14 cellular contexts compared by ENCODE assay signal in genomic region chr6:5778317-5778857, GRCh38.
A peak's percentile ranks its signal among the peaks of the same experiment; 100 is the strongest.
DNase-seq lines count a peak whose midpoint lies in the region; ATAC-seq and TF ChIP-seq lines count a peak whose summit lies in the region.
"Had no signal": no experiment of that assay in that cellular context is flagged by ENCODE, and none has a peak within 500 bp of the region (broad histone marks: within the 10 kb centered on the region; RNA-seq: fewer than 3 reads in every experiment).

No MANE protein-coding gene starts in this region.

- CTCF ChIA-PET in CD4-positive, alpha-beta memory T cell (lab: Charles Lee; ENCODE audit: partially characterized antibody), result no interaction called here

- peak overlapping the region; percentile 70 for H3K4me2 ChIP-seq in Karpas-422 (ENCODE audit: low read depth, low read length, poor library complexity, severe bottlenecking)

- no peak overlapping the region for H3K4me3 Mint-ChIP-seq in CD4-positive, alpha-beta memory T cell
- H3K4me3 Mint-ChIP-seq in endodermal cell, result no peak overlapping the region
- H3K4me3 Mint-ChIP-seq: stimulated activated effector memory CD8-positive, alpha-beta T cell treated with anti-CD3 and anti-CD28 coated beads, Interleukin-12 subunit alpha, Interleukin-12 subunit beta, amount 100 ng/mL, for 72 hours had no signal

- peak overlapping the region in 1 of 7 donors; percentile 8 for H3K27ac Mint-ChIP-seq in CD4-positive, alpha-beta memory T cell
- no peak overlapping the region for H3K27ac Mint-ChIP-seq in endodermal cell
- H3K27ac Mint-ChIP-seq: stimulated activated effector memory CD8-positive, alpha-beta T cell treated with anti-CD3 and anti-CD28 coated beads, Interleukin-12 subunit alpha, Interleukin-12 subunit beta, amount 100 ng/mL, for 72 hours had no signal

- no peaks in the 10 kb centered on the region for H3K9me3 ChIP-seq in Karpas-422 (ENCODE audit: low read length)
- no peaks in the 10 kb centered on the region for H3K9me3 ChIP-seq in CD4-positive, alpha-beta memory T cell (ENCODE audit: control insufficient read depth in 1 of 2, low read length in 2 of 2)
- no peaks in the 10 kb centered on the region for H3K9me3 ChIP-seq in endodermal cell (ENCODE audit: control insufficient read depth, low read length)

- H3K9ac ChIP-seq in Karpas-422 (ENCODE audit: low read length) (peak overlapping the region; percentile 68), endodermal cell (ENCODE audit: extremely low read depth, low read length, poor library complexity, severe bottlenecking) (no peak overlapping the region)

- no peaks in the 10 kb centered on the region for H3K27me3 Mint-ChIP-seq in CD4-positive, alpha-beta memory T cell
- no peaks in the 10 kb centered on the region for H3K27me3 Mint-ChIP-seq in endodermal cell (ENCODE audit: insufficient read depth)

- no peaks in the 10 kb centered on the region for H3K27me3 ChIP-seq in Karpas-422 (ENCODE audit: low read length)
- no peaks in the 10 kb centered on the region for H3K27me3 ChIP-seq in CD4-positive, alpha-beta memory T cell (ENCODE audit: insufficient read depth, low read length)
- no peaks in the 10 kb centered on the region for H3K27me3 ChIP-seq in endodermal cell (ENCODE audit: control insufficient read depth, insufficient read depth, low read length, poor library complexity, severe bottlenecking)

- WGBS in endodermal cell (ENCODE audit: insufficient coverage in 1 of 2, insufficient read length in 1 of 2), 2 experiments, result 91 to 94% methylated on average over 6 to 7 of the region's 7 CpGs

- H3K9me3 Mint-ChIP-seq in CD4-positive, alpha-beta memory T cell, result peaks cover 0 to 2% (median 0%) of the 10 kb centered on the region in 8 donors
- no peaks in the 10 kb centered on the region for H3K9me3 Mint-ChIP-seq in endodermal cell
- H3K9me3 Mint-ChIP-seq: stimulated activated effector memory CD8-positive, alpha-beta T cell treated with anti-CD3 and anti-CD28 coated beads, Interleukin-12 subunit alpha, Interleukin-12 subunit beta, amount 100 ng/mL, for 72 hours had no signal

- peak overlapping the region; percentile 48; the same call in 1 of the 2 replicates for H3K4me3 ChIP-seq in Karpas-422 (ENCODE audit: low read length)
- no peak overlapping the region for H3K4me3 ChIP-seq in CD4-positive, alpha-beta memory T cell (ENCODE audit: low read length in 2 of 2)
- no peak overlapping the region for H3K4me3 ChIP-seq in endodermal cell (ENCODE audit: low read length)

- H3K4me1 Mint-ChIP-seq in CD4-positive, alpha-beta memory T cell, result peaks cover 0 to 2% (median under 1%) of the 10 kb centered on the region in 4 donors
- H3K4me1 Mint-ChIP-seq in endodermal cell, result peaks cover 4% of the 10 kb centered on the region
- H3K4me1 Mint-ChIP-seq: stimulated activated effector memory CD8-positive, alpha-beta T cell treated with anti-CD3 and anti-CD28 coated beads, Interleukin-12 subunit alpha, Interleukin-12 subunit beta, amount 100 ng/mL, for 72 hours had no signal

- H3K36me3 ChIP-seq in Karpas-422 (ENCODE audit: insufficient read depth, low read length) (no peaks in the 10 kb centered on the region), endodermal cell (ENCODE audit: control insufficient read depth, insufficient read depth, low read length) (no peaks in the 10 kb centered on the region)
- H3K36me3 ChIP-seq in CD4-positive, alpha-beta memory T cell (ENCODE audit: insufficient read depth, low read length), result no peaks in the 10 kb centered on the region

- H3K36me3 Mint-ChIP-seq in CD4-positive, alpha-beta memory T cell, result peaks cover 8 to 34% of the 10 kb centered on the region in 2 donors
- peaks cover 5% of the 10 kb centered on the region for H3K36me3 Mint-ChIP-seq in endodermal cell (ENCODE audit: low read depth)

- H2AFZ ChIP-seq in Karpas-422 (ENCODE audit: low read length), result no peak overlapping the region

- ATAC-seq in GM18498 (IDR thresholded peaks at IDR 0.05; ENCODE audit: unreplicated experiment) (peak; percentile 96), HG02943 (IDR thresholded peaks at IDR 0.05; ENCODE audit: low read depth, unreplicated experiment) (peak; percentile 58)
- ATAC-seq: stimulated activated effector memory CD8-positive, alpha-beta T cell treated with anti-CD3 and anti-CD28 coated beads, Interleukin-12 subunit alpha, Interleukin-12 subunit beta, amount 100 ng/mL, for 72 hours had no signal

- peak; percentile 25 for DNase-seq in GM20000 (ENCODE audit: low spot score)
- DNase-seq in Karpas-422, result peak; percentile 84
- DNase-seq in SHP77 (lab: John Stamatoyannopoulos, UW), result no peak
- DNase-seq in NCI-H187 treated with DMSO at 0.1 percent for 48 hours (lab: John Stamatoyannopoulos, UW), result no peak
- DNase-seq in CD4-positive, alpha-beta memory T cell, result no peak
- DNase-seq in endodermal cell, result no peak
- DNase-seq: activated CD4-positive, alpha-beta T cell treated with anti-CD3 and anti-CD28 coated beads for 48 hours; activated gamma-delta T cell treated with Interleukin-2 at 50 U/mL for 16 hours; C1 segment of cervical spinal cord; foreskin fibroblast; stimulated activated CD4-positive, alpha-beta T cell treated with anti-CD3 and anti-CD28 coated beads, Interleukin-12 subunit alpha, Interleukin-12 subunit beta, amount 100 ng/mL, for 4 hours had no signal

- no peaks in the 10 kb centered on the region for H4K20me1 ChIP-seq in Karpas-422 (ENCODE audit: insufficient read depth, low read depth, low read length)

- peaks cover 47% of the 10 kb centered on the region for H3K4me1 ChIP-seq in Karpas-422 (ENCODE audit: low read length)
- H3K4me1 ChIP-seq in CD4-positive, alpha-beta memory T cell (ENCODE audit: insufficient read depth, low read length), result no peaks in the 10 kb centered on the region
- H3K4me1 ChIP-seq in endodermal cell (ENCODE audit: control insufficient read depth, insufficient read depth, low read length), result no peaks in the 10 kb centered on the region

- POLR2A ChIA-PET in CD4-positive, alpha-beta memory T cell (lab: Charles Lee; ENCODE audit: partially characterized antibody), result no interaction called here

- no peaks in the 10 kb centered on the region for H3K9me2 ChIP-seq in Karpas-422 (replicated peaks; ENCODE audit: insufficient read depth, low read length)

- no peaks in the 10 kb centered on the region for H3K79me2 ChIP-seq in Karpas-422 (ENCODE audit: low read length)

- H3K27ac ChIP-seq in Karpas-422 (ENCODE audit: low read length), result peak overlapping the region; percentile 95
- no peak overlapping the region for H3K27ac ChIP-seq in CD4-positive, alpha-beta memory T cell (ENCODE audit: low read depth, low read length)
- H3K27ac ChIP-seq in endodermal cell (ENCODE audit: low read depth, low read length), result no peak overlapping the region

- TF ChIP-seq CTCF in GM20000 (IDR thresholded peaks at IDR 0.05; ENCODE audit: extremely low read depth, missing control alignments) (no peak), endodermal cell (conservative IDR thresholded peaks at IDR 0.05) (no peak)

- intact Hi-C loops in CD4-positive, alpha-beta memory T cell (cut with micrococcal nuclease), result no loop called here

Comparison
In these comparisons a context has a peak if more than half of its experiments do, and no peak if none do; other contexts are left out.
1. DNase-seq: peak in GM20000 (single experiment) and Karpas-422 (single experiment); none in SHP77 (0 of 2), NCI-H187 treated with DMSO at 0.1 percent for 48 hours (single experiment), CD4-positive, alpha-beta memory T cell (0 of 5) and endodermal cell (single experiment).